22 cellular contexts compared by ENCODE assay signal in the genomic region with DNA sequence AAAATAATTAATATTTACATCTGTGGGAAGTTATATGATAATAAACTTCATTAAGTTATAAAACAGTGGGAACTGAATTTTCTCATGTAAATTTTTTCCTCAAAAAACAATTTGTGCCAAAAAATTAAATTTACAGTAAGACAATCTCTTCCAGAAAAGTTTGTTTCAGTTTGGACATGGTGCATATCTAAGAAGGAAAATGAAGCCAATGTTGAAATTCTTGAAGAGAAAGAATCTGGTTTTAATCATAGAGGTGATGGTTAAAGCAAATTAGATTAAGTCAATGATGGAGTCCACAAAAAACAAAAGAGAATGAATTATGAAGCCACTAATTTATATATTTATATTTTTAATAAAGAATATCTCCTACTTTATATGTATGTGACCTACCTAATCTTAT.
"Had no signal": no experiment of that assay in that cellular context is flagged by ENCODE, and none has a peak within 500 bp of the region (broad histone marks: within the 10 kb centered on the region; RNA-seq: fewer than 3 reads in every experiment).

No MANE protein-coding gene starts in this region.

- ATAC-seq: effector memory CD8-positive, alpha-beta T cell; esophagus mucosa; gastrocnemius medialis; heart right ventricle; left cardiac atrium; left lung; left ventricle myocardium superior; lower lobe of right lung; mucosa of descending colon; naive thymus-derived CD8-positive, alpha-beta T cell had no signal

- DNase-seq: colonic mucosa; cortex of kidney; effector CD8-positive, alpha-beta T cell; effector memory CD8-positive, alpha-beta T cell; endodermal cell; erythroblast; esophagus squamous epithelium; foreskin melanocyte; gastrocnemius medialis; glutamatergic neuron; head of caudate nucleus; heart right ventricle; hippocampal formation; left cardiac atrium; left lung; left ventricle myocardium superior; lower lobe of right lung; mesenchymal stem cell; mucosa of descending colon; naive B cell; naive thymus-derived CD8-positive, alpha-beta T cell had no signal

- H3K4me3 ChIP-seq: colonic mucosa, esophagus squamous epithelium, gastrocnemius medialis, heart right ventricle, left lung, lower lobe of right lung, mucosa of descending colon had no signal
